ENCODE assay signal across 10 cellular contexts in the genomic region with DNA sequence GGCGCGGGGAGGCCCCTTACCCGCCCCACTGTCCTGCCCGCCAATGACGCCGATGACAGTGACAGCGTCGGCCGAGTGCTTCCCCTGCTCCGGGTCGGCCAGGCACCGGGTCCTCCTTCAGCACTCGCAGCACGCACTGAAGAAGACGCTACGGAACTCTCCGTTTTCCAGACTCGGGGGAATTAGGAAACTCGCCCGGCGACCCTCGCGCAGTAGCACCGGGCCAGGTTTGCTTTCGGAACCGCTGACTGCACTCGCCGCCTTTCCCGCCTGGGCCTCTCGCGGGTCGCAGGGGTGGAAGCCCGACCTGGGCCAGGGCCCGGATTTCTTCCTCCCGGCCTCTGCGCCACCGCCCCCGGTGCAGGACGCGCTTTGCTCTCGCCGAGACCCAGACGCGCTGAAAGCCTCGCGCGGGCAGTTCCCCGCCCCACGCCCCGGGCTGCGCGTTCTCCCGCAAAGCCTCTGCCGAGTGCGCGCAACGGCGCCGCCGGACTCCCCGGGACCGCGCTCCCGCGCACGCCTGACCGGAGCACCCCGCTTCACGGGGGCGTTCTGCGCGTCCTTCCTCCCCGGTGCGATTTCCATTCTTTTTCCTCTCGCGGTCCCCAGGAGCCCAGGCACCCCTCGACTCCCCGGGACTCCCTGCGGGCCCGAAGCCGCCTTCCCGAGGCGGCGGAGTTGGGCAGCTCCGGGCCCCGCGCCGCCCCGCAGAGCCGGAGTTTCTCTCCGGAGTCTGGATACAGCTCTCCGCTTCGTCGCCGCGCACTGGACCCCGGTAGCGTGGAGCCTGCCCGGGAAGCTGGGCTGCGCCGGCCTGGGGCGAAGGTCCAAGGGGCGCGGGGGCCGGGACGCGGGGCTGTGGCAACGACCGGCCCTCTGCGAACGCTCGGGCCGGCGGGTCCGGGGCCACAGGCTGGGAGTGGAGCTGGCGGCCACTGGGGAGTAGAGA. TPM values are rescaled to one million over a fixed set of nuclear protein-coding genes. Genes with fewer than 3 reads are reported as not detected.
DNase-seq lines count a peak whose midpoint lies in the region; ATAC-seq and TF ChIP-seq lines count a peak whose summit lies in the region.
"Not testable (repeated sequence)": the region's sequence is repeated elsewhere in the genome, so short reads cannot be mapped to it uniquely, and the experiment has no call there.
"Had no signal": no experiment of that assay in that cellular context is flagged by ENCODE, and none has a peak within 500 bp of the region (broad histone marks: within the 10 kb centered on the region; RNA-seq: fewer than 3 reads in every experiment).

No MANE protein-coding gene starts in this region.

- H3K27ac ChIP-seq in mammary epithelial cell (ENCODE audit: insufficient read depth, low read depth, low read length); left ventricle myocardium inferior (replicated peaks): not testable (repeated sequence)

- not testable (repeated sequence) for H3K4me1 ChIP-seq in mammary epithelial cell (ENCODE audit: insufficient read depth, low read length)
- H3K4me1 ChIP-seq in left ventricle myocardium inferior: peaks cover 28% of the 10 kb centered on the region

- not testable (repeated sequence) for H3K9me3 ChIP-seq in mammary epithelial cell (replicated peaks; ENCODE audit: insufficient read depth, low read length); left ventricle myocardium inferior (replicated peaks)

- in situ Hi-C loops in mammary epithelial cell (cut with MboI; ENCODE audit: low sequenced_read_pairs in 2 of 2): not testable (repeated sequence)

- H3K27me3 ChIP-seq in mammary epithelial cell (ENCODE audit: insufficient read depth, low read length) (peaks cover 20% of the 10 kb centered on the region), left ventricle myocardium inferior (ENCODE audit: low read depth) (peaks cover 89% of the 10 kb centered on the region)

- H3K27me3 Mint-ChIP-seq in activated CD4-positive, alpha-beta T cell treated with anti-CD3 and anti-CD28 coated beads, Interleukin-2, amount 10 ng/mL, durations not matched to agents 24 days and 14 days: peaks cover 34% of the 10 kb centered on the region
- H3K27me3 Mint-ChIP-seq in natural killer cell (ENCODE audit: low read depth in 2 of 2): peaks cover 19 to 21% of the 10 kb centered on the region in 2 donors
- peaks cover 17% of the 10 kb centered on the region for H3K27me3 Mint-ChIP-seq in stimulated activated naive CD8-positive, alpha-beta T cell treated with anti-CD3 and anti-CD28 coated beads, Interleukin-15, Interleukin-2, amounts not matched to agents 100 ng/mL and 50 ng/mL, for 24 hours

- peak overlapping the region; percentile 65 for H3K27ac Mint-ChIP-seq in activated CD4-positive, alpha-beta T cell treated with anti-CD3 and anti-CD28 coated beads, Interleukin-2, amount 10 ng/mL, durations not matched to agents 24 days and 14 days
- H3K27ac Mint-ChIP-seq in natural killer cell: peak overlapping the region in 1 of 2 donors; percentile 67
- H3K27ac Mint-ChIP-seq in stimulated activated naive CD8-positive, alpha-beta T cell treated with anti-CD3 and anti-CD28 coated beads, Interleukin-15, Interleukin-2, amounts not matched to agents 100 ng/mL and 50 ng/mL, for 24 hours: not testable (repeated sequence)

- CTCF ChIA-PET in mammary epithelial cell (lab: Charles Lee; ENCODE audit: low non-redundant PET): not testable (repeated sequence)

- not testable (repeated sequence) for H3K36me3 Mint-ChIP-seq in activated CD4-positive, alpha-beta T cell treated with anti-CD3 and anti-CD28 coated beads, Interleukin-2, amount 10 ng/mL, durations not matched to agents 24 days and 14 days (ENCODE audit: low read depth); natural killer cell; stimulated activated naive CD8-positive, alpha-beta T cell treated with anti-CD3 and anti-CD28 coated beads, Interleukin-15, Interleukin-2, amounts not matched to agents 100 ng/mL and 50 ng/mL, for 24 hours (ENCODE audit: low read depth)

- H3K4me1 Mint-ChIP-seq in activated CD4-positive, alpha-beta T cell treated with anti-CD3 and anti-CD28 coated beads, Interleukin-2, amount 10 ng/mL, durations not matched to agents 24 days and 14 days: peaks cover 17% of the 10 kb centered on the region
- peaks cover 13 to 16% of the 10 kb centered on the region in 2 donors for H3K4me1 Mint-ChIP-seq in natural killer cell
- H3K4me1 Mint-ChIP-seq in stimulated activated naive CD8-positive, alpha-beta T cell treated with anti-CD3 and anti-CD28 coated beads, Interleukin-15, Interleukin-2, amounts not matched to agents 100 ng/mL and 50 ng/mL, for 24 hours (ENCODE audit: low read depth): not testable (repeated sequence)

- BruUV-seq in mammary epithelial cell (replicated peaks; lab: Mats Ljungman, UMichigan): not testable (repeated sequence)

- H4K20me1 ChIP-seq in mammary epithelial cell (ENCODE audit: insufficient read depth, low read length): not testable (repeated sequence)

- dilution Hi-C loops in mammary epithelial cell (cut with HindIII; ENCODE audit: low sequenced_read_pairs): not testable (repeated sequence)

- ATAC-seq in GM21528 (IDR thresholded peaks at IDR 0.05; ENCODE audit: low FRiP score, unreplicated experiment) (peak; percentile 59), HG03571 (IDR thresholded peaks at IDR 0.05; ENCODE audit: unreplicated experiment) (peak; percentile 62), natural killer cell (peak; percentile 81 to 90 (median 86))

- WGBS in mammary epithelial cell (ENCODE audit: low coverage, missing lambda C conversion rate): 5% methylated on average over 21 of the region's 116 CpGs

- peak overlapping the region; percentile 78 for H3K4me3 Mint-ChIP-seq in activated CD4-positive, alpha-beta T cell treated with anti-CD3 and anti-CD28 coated beads, Interleukin-2, amount 10 ng/mL, durations not matched to agents 24 days and 14 days
- H3K4me3 Mint-ChIP-seq in natural killer cell: peak overlapping the region; percentile 80
- H3K4me3 Mint-ChIP-seq in stimulated activated naive CD8-positive, alpha-beta T cell treated with anti-CD3 and anti-CD28 coated beads, Interleukin-15, Interleukin-2, amounts not matched to agents 100 ng/mL and 50 ng/mL, for 24 hours: peak overlapping the region; percentile 75

- DNase-seq in Daoy (ENCODE audit: low read depth): peak; percentile 20
- DNase-seq in activated CD4-positive, alpha-beta T cell treated with anti-CD3 and anti-CD28 coated beads, Interleukin-2, amount 10 ng/mL, durations not matched to agents 24 days and 14 days: peak; percentile 82
- DNase-seq in mammary epithelial cell: not testable (repeated sequence)
- DNase-seq in left ventricle myocardium inferior: peak; percentile 32
- peak; percentile 25 for DNase-seq in natural killer cell

- not testable (repeated sequence) for H3K9ac ChIP-seq in mammary epithelial cell (ENCODE audit: insufficient read depth, low read length)

- peak overlapping the region; percentile 87 for H3K4me2 ChIP-seq in mammary epithelial cell (ENCODE audit: insufficient read depth, low read depth, low read length)

- H3K9me3 Mint-ChIP-seq in activated CD4-positive, alpha-beta T cell treated with anti-CD3 and anti-CD28 coated beads, Interleukin-2, amount 10 ng/mL, durations not matched to agents 24 days and 14 days; natural killer cell; stimulated activated naive CD8-positive, alpha-beta T cell treated with anti-CD3 and anti-CD28 coated beads, Interleukin-15, Interleukin-2, amounts not matched to agents 100 ng/mL and 50 ng/mL, for 24 hours: not testable (repeated sequence)

- peak overlapping the region; percentile 64 for H2AFZ ChIP-seq in mammary epithelial cell (ENCODE audit: low read depth, low read length)

- not testable (repeated sequence) for H3K79me2 ChIP-seq in mammary epithelial cell (ENCODE audit: insufficient read depth, low read length)

- not testable (repeated sequence) for H3K36me3 ChIP-seq in mammary epithelial cell (ENCODE audit: insufficient read depth, low read length); left ventricle myocardium inferior

- not testable (repeated sequence) for TF ChIP-seq CTCF in mammary epithelial cell (conservative IDR thresholded peaks at IDR 0.05 in 1 of 2, IDR thresholded peaks at IDR 0.05 in 1 of 2; ENCODE audit: extremely low read depth in 1 of 2, insufficient read depth in 1 of 2, low read depth in 1 of 2, low read length in 2 of 2); left ventricle myocardium inferior (IDR thresholded peaks at IDR 0.05; ENCODE audit: borderline replicate concordance); natural killer cell (IDR thresholded peaks at IDR 0.05)

- intact Hi-C loops in activated CD4-positive, alpha-beta T cell treated with anti-CD3 and anti-CD28 coated beads, Interleukin-2, amount 10 ng/mL, durations not matched to agents 24 days and 14 days (cut with micrococcal nuclease); mammary epithelial cell (cut with micrococcal nuclease); left ventricle myocardium inferior (cut with micrococcal nuclease); natural killer cell (cut with micrococcal nuclease): not testable (repeated sequence)

- H3K4me3 ChIP-seq in mammary epithelial cell (replicated peaks in 1 of 3; ENCODE audit: insufficient read depth in 1 of 3, low read depth in 2 of 3, low read length in 3 of 3): peak overlapping the region; percentile 22 to 37 (median 33)
- peak overlapping the region; percentile 70 for H3K4me3 ChIP-seq in left ventricle myocardium inferior

RNA-seq across cellular contexts. Expression of a gene that starts 4.9 kb away (rescaled TPM):
- 0.11 TPM in 1 of 2 replicates, not detected in the other for total RNA-seq in Daoy (2014; rRNA removed; shearing (Covaris generic))
- total RNA-seq in activated CD4-positive, alpha-beta T cell treated with anti-CD3 and anti-CD28 coated beads, Interleukin-2, amount 10 ng/mL, durations not matched to agents 24 days and 14 days: 0.17 and 0.30 TPM in 2 replicates
- total RNA-seq in mammary epithelial cell: under 1 TPM; 0.33 to 0.40 TPM
- polyA plus RNA-seq in mammary epithelial cell: 0.10 TPM
- not detected for polyA minus RNA-seq in mammary epithelial cell
- total RNA-seq in left ventricle myocardium inferior: 0.11 TPM
- total RNA-seq in natural killer cell: not detected
- total RNA-seq: ascending aorta, H4 had no signal
